ENCODE assay signal across 1 cellular context in genomic region chrX:49100704-49101628, GRCh38.
TF ChIP-seq lines count a peak whose summit lies in the region.

No MANE protein-coding gene starts in this region.

TF ChIP-seq in HEK293, 187 proteins besides CTCF, POLR2A, EP300 and RAD21 (continued from another document and continues in another):
- peak; percentile 83 for TF ChIP-seq PRDM10 (tag by site-specific recombination; IDR thresholded peaks at IDR 0.05)
- peak; percentile 98 for TF ChIP-seq ZBTB20 (tag by site-specific recombination; IDR thresholded peaks at IDR 0.05)
- 0 out of 2 replicates have a peak, but pooled peaks have one; percentile 35 for TF ChIP-seq SCRT2 (tag by site-specific recombination; IDR thresholded peaks at IDR 0.05)
- TF ChIP-seq ZNF488 (tag by site-specific recombination; IDR thresholded peaks at IDR 0.05), result no peak
- no peak for TF ChIP-seq ZNF449 (tag by site-specific recombination; IDR thresholded peaks at IDR 0.05)
- TF ChIP-seq ZNF830 (tag by site-specific recombination; IDR thresholded peaks at IDR 0.05; ENCODE audit: low read depth), result no peak
- TF ChIP-seq GLIS2 (tag by site-specific recombination; IDR thresholded peaks at IDR 0.05), result peak; percentile 87
- no peak for TF ChIP-seq ZNF10 (tag by site-specific recombination; IDR thresholded peaks at IDR 0.05)
- 0 out of 2 replicates have a peak, but pooled peaks have one; percentile 49 for TF ChIP-seq SP7 (tag by site-specific recombination; IDR thresholded peaks at IDR 0.05)
- TF ChIP-seq KLF8 (tag by site-specific recombination; IDR thresholded peaks at IDR 0.05), result peak; percentile 78
- TF ChIP-seq ZSCAN18 (tag by site-specific recombination; IDR thresholded peaks at IDR 0.05), result no peak
- no peak for TF ChIP-seq ZNF621 (tag by site-specific recombination; IDR thresholded peaks at IDR 0.05)
- no peak for TF ChIP-seq ZNF580 (tag by site-specific recombination; IDR thresholded peaks at IDR 0.05)
- 0 out of 2 replicates have a peak, but pooled peaks have one; percentile 21 for TF ChIP-seq ZNF2 (tag by site-specific recombination; IDR thresholded peaks at IDR 0.05)
- no peak for TF ChIP-seq BCL11B (tag by site-specific recombination; IDR thresholded peaks at IDR 0.05; ENCODE audit: low read depth)
- no peak for TF ChIP-seq ZNF394 (tag by site-specific recombination; IDR thresholded peaks at IDR 0.05; ENCODE audit: borderline replicate concordance)
- no peak for TF ChIP-seq ZNF510 (tag by site-specific recombination; IDR thresholded peaks at IDR 0.05; ENCODE audit: insufficient replicate concordance)
- TF ChIP-seq OSR2 (tag by site-specific recombination; IDR thresholded peaks at IDR 0.05), result peak; percentile 42; the same call in 1 of the 2 replicates
- TF ChIP-seq BCL11A (tag by site-specific recombination; IDR thresholded peaks at IDR 0.05; ENCODE audit: low read depth), result 0 out of 2 replicates have a peak, but pooled peaks have one; percentile 20
- no peak for TF ChIP-seq ZNF211 (tag by site-specific recombination; IDR thresholded peaks at IDR 0.05; ENCODE audit: low read depth)
- TF ChIP-seq ZIC2 (tag by site-specific recombination; IDR thresholded peaks at IDR 0.05), result peak; percentile 65
- TF ChIP-seq ZNF335 (tag by site-specific recombination; conservative IDR thresholded peaks at IDR 0.05), result peak; percentile 69
- peak; percentile 88 for TF ChIP-seq ZBTB26 (tag by site-specific recombination; optimal IDR thresholded peaks at IDR 0.05)
- no peak for TF ChIP-seq BCL6B (tag by site-specific recombination; IDR thresholded peaks at IDR 0.05)
- no peak for TF ChIP-seq ZNF266 (tag by site-specific recombination; IDR thresholded peaks at IDR 0.05; ENCODE audit: low read depth)
- TF ChIP-seq ZNF639 (tag by site-specific recombination; IDR thresholded peaks at IDR 0.05), result no peak
- TF ChIP-seq ZFP37 (tag by site-specific recombination; IDR thresholded peaks at IDR 0.05), result no peak
- peak; percentile 76 for TF ChIP-seq ZNF600 (tag by site-specific recombination; IDR thresholded peaks at IDR 0.05)
- peak; percentile 96 for TF ChIP-seq HIC1 (tag by site-specific recombination; IDR thresholded peaks at IDR 0.05)
- peak; percentile 98 for TF ChIP-seq ZNF341 (tag by site-specific recombination; IDR thresholded peaks at IDR 0.05; ENCODE audit: low read depth)
- no peak; the same call in 1 of the 2 replicates for TF ChIP-seq ZNF423 (tag by site-specific recombination; IDR thresholded peaks at IDR 0.05)
- 0 out of 2 replicates have a peak, but pooled peaks have one; percentile 12 for TF ChIP-seq ZBTB8A (tag by site-specific recombination; IDR thresholded peaks at IDR 0.05)
- TF ChIP-seq ZNF404 (tag by site-specific recombination; IDR thresholded peaks at IDR 0.05), result no peak
- 0 out of 2 replicates have a peak, but pooled peaks have one; percentile 51 for TF ChIP-seq ZNF501 (tag by site-specific recombination; IDR thresholded peaks at IDR 0.05)
- TF ChIP-seq SP2 (tag by site-specific recombination; IDR thresholded peaks at IDR 0.05), result peak; percentile 99
- no peak for TF ChIP-seq ZNF274 (IDR thresholded peaks at IDR 0.05; ENCODE audit: low read length)
- no peak for TF ChIP-seq ZNF274 (tag by site-specific recombination; IDR thresholded peaks at IDR 0.05; ENCODE audit: borderline replicate concordance)
- TF ChIP-seq ZNF473 (tag by site-specific recombination; IDR thresholded peaks at IDR 0.05), result no peak
- TF ChIP-seq SCRT1 (tag by site-specific recombination; IDR thresholded peaks at IDR 0.05; ENCODE audit: borderline replicate concordance), result no peak
- no peak for TF ChIP-seq ZFP3 (tag by site-specific recombination; IDR thresholded peaks at IDR 0.05; ENCODE audit: low read depth)
- no peak for TF ChIP-seq ZNF174 (tag by site-specific recombination; IDR thresholded peaks at IDR 0.05)
- peak; percentile 63 for TF ChIP-seq PRDM1 (tag by site-specific recombination; IDR thresholded peaks at IDR 0.05)
- TF ChIP-seq ZNF18 (tag by site-specific recombination; IDR thresholded peaks at IDR 0.05), result no peak
- TF ChIP-seq ZNF777 (tag by site-specific recombination; IDR thresholded peaks at IDR 0.05; ENCODE audit: borderline replicate concordance), result no peak
- no peak for TF ChIP-seq ZNF324 (tag by site-specific recombination; IDR thresholded peaks at IDR 0.05)
- no peak for TF ChIP-seq PBX3 (CRISPR knock-in tag; IDR thresholded peaks at IDR 0.05)
- TF ChIP-seq ZNF664 (tag by site-specific recombination; IDR thresholded peaks at IDR 0.05), result no peak
- peak; percentile 42; the same call in 1 of the 2 replicates for TF ChIP-seq ZNF76 (tag by site-specific recombination; IDR thresholded peaks at IDR 0.05; ENCODE audit: borderline replicate concordance, low read depth)
- TF ChIP-seq KLF9 (tag by site-specific recombination; IDR thresholded peaks at IDR 0.05; ENCODE audit: low read depth), result peak; percentile 62; the same call in 1 of the 2 replicates
- peak; percentile 61 for TF ChIP-seq GLIS1 (tag by site-specific recombination; IDR thresholded peaks at IDR 0.05)
- peak; percentile 46; the same call in 1 of the 2 replicates for TF ChIP-seq EGR2 (tag by site-specific recombination; IDR thresholded peaks at IDR 0.05; ENCODE audit: low read depth)
